19 cellular contexts compared by ENCODE assay signal in genomic region chr3:30222436-30222835, GRCh38.
DNase-seq lines count a peak whose midpoint lies in the region; ATAC-seq, FAIRE-seq and TF ChIP-seq lines count a peak whose summit lies in the region.
"Had no signal": no experiment of that assay in that cellular context is flagged by ENCODE, and none has a peak within 500 bp of the region (broad histone marks: within the 10 kb centered on the region; RNA-seq: fewer than 3 reads in every experiment).

No MANE protein-coding gene starts in this region.

- DNase-seq in AG10803 (ENCODE audit: low read depth) (peak; percentile 27), EL (peak; percentile 34), adipocyte (ENCODE audit: low read depth) (peak; percentile 14), kidney (peak; percentile 22), posterior vena cava (ENCODE audit: low spot score) (no peak), endothelial cell (ENCODE audit: low spot score) (no peak)
- DNase-seq in stimulated activated CD8-positive, alpha-beta memory T cell treated with anti-CD3 and anti-CD28 coated beads, Interleukin-4, amount 100 ng/mL, for 48 hours, result no peak
- DNase-seq: BE2C; CD8-positive, alpha-beta T cell; DMS79 treated with DMSO at 0.1 percent for 48 hours; H9; Kasumi-1; NCI-H1436; NCI-H2029 treated with DMSO at 0.1 percent for 48 hours; NCI-H2171 treated with DMSO at 0.1 percent for 48 hours; NCI-H748 treated with DMSO at 0.1 percent for 48 hours had no signal

- TF ChIP-seq CTCF in AG10803 (conservative IDR thresholded peaks at IDR 0.05; ENCODE audit: low read length) (no peak), kidney (IDR thresholded peaks at IDR 0.05; ENCODE audit: borderline replicate concordance, extremely low read depth, insufficient read depth) (no peak), endothelial cell (IDR thresholded peaks at IDR 0.05; ENCODE audit: unreplicated experiment) (no peak)

- H3K4me3 ChIP-seq in AG10803 (ENCODE audit: low read length), result no peak overlapping the region
- H3K4me3 ChIP-seq in adipocyte (ENCODE audit: low read length), result no peak overlapping the region
- no peak overlapping the region for H3K4me3 ChIP-seq in kidney (ENCODE audit: low read length in 2 of 2)

- H3K9me3 Mint-ChIP-seq in endothelial cell (ENCODE audit: unreplicated experiment), result no peaks in the 10 kb centered on the region
- H3K9me3 Mint-ChIP-seq: CD8-positive, alpha-beta T cell; IgD-negative memory B cell had no signal

- H3K36me3 ChIP-seq in adipocyte (ENCODE audit: control insufficient read depth, insufficient read depth, low read length, severe bottlenecking) (no peaks in the 10 kb centered on the region), kidney (ENCODE audit: control insufficient read depth in 1 of 2, insufficient read depth in 2 of 2, low read length in 2 of 2) (no peaks in the 10 kb centered on the region)
- H3K36me3 ChIP-seq: BE2C had no signal

- H3K27me3 ChIP-seq in adipocyte (replicated peaks; ENCODE audit: control insufficient read depth, insufficient read depth, low read length), result no peaks in the 10 kb centered on the region
- H3K27me3 ChIP-seq: BE2C had no signal

- no peak overlapping the region for H3K27ac ChIP-seq in kidney (ENCODE audit: low read depth in 2 of 2, low read length in 2 of 2)

- H3K9ac ChIP-seq in adipocyte (ENCODE audit: low read length), result no peak overlapping the region
- no peak overlapping the region for H3K9ac ChIP-seq in kidney (ENCODE audit: low read length in 2 of 2)

- H3K4me1 ChIP-seq in adipocyte (ENCODE audit: control insufficient read depth, insufficient read depth, low read length) (peaks cover 15% of the 10 kb centered on the region), kidney (ENCODE audit: control insufficient read depth in 1 of 2, insufficient read depth in 1 of 2, low read depth in 1 of 2, low read length in 2 of 2) (peaks cover 0 to 2% of the 10 kb centered on the region in 2 donors)
- H3K4me1 ChIP-seq: BE2C had no signal

- ATAC-seq in GM19463 (IDR thresholded peaks at IDR 0.05; ENCODE audit: unreplicated experiment), result no peak
- ATAC-seq: CD8-positive, alpha-beta T cell had no signal

- FAIRE-seq in kidney (lab: Jason Lieb, UNC), result no peak
- FAIRE-seq: GM12892 had no signal

- H3K9me3 ChIP-seq in adipocyte (ENCODE audit: control insufficient read depth, low read length) (no peaks in the 10 kb centered on the region), kidney (ENCODE audit: control insufficient read depth in 1 of 2, low read length in 2 of 2) (no peaks in the 10 kb centered on the region)
- H3K9me3 ChIP-seq: BE2C had no signal

- H3K4me1 Mint-ChIP-seq in endothelial cell (ENCODE audit: unreplicated experiment), result no peaks in the 10 kb centered on the region

- H3K4me3 Mint-ChIP-seq in endothelial cell (ENCODE audit: unreplicated experiment), result no peak overlapping the region
- H3K4me3 Mint-ChIP-seq: CD8-positive, alpha-beta T cell; H9; IgD-negative memory B cell had no signal

- H3K36me3 Mint-ChIP-seq in endothelial cell (ENCODE audit: low read depth, unreplicated experiment), result no peaks in the 10 kb centered on the region
- H3K36me3 Mint-ChIP-seq: CD8-positive, alpha-beta T cell; IgD-negative memory B cell had no signal

- H3K27ac Mint-ChIP-seq in endothelial cell (ENCODE audit: unreplicated experiment), result no peak overlapping the region
- H3K27ac Mint-ChIP-seq: CD8-positive, alpha-beta T cell; H9; IgD-negative memory B cell had no signal

- intact Hi-C loops in kidney (cut with DNase I) (no loop called here), posterior vena cava (cut with DNase I) (no loop called here)

- H3K27me3 Mint-ChIP-seq in endothelial cell (ENCODE audit: unreplicated experiment), result peaks cover 3% of the 10 kb centered on the region

Comparison
In these comparisons a context has a peak if more than half of its experiments do, and no peak if none do; other contexts are left out.
1. DNase-seq: peak in AG10803 (single experiment), EL (single experiment), adipocyte (single experiment) and kidney (single experiment); none in posterior vena cava (single experiment), stimulated activated CD8-positive, alpha-beta memory T cell treated with anti-CD3 and anti-CD28 coated beads, Interleukin-4, amount 100 ng/mL, for 48 hours (single experiment) and endothelial cell (single experiment).